1 cellular context compared by ENCODE assay signal in the genomic region with DNA sequence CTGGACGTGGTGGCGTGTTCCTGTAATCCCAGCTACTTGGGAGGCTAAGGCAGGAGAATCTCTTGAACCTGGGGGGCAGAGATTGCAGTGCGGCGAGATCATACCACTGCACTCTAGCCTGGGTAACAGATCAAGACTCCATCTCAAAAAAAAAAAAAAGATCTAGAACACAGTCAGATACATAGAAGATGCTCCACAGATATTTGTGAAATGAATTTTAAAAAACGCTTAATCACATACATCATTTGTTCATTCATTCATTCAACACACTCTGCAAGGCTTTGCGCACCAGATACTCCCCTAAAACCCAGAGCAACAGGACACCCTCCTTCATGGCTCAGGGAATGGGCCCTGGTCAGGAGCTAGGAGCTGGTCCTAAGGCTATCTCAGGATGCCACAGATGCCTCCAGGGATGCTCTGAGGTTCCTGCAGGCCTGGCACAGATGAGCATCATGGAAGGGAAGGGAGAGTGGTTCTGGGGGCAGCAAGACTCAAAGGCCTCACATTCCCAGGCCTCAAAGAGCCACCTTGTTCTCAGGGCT.
TF ChIP-seq lines count a peak whose summit lies in the region.

No MANE protein-coding gene starts in this region.

TF ChIP-seq in H1, 55 proteins besides CTCF, POLR2A, EP300 and RAD21:
- TF ChIP-seq, protein P1, sequence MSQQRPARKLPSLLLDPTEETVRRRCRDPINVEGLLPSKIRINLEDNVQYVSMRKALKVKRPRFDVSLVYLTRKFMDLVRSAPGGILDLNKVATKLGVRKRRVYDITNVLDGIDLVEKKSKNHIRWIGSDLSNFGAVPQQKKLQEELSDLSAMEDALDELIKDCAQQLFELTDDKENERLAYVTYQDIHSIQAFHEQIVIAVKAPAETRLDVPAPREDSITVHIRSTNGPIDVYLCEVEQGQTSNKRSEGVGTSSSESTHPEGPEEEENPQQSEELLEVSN (IDR thresholded peaks at IDR 0.05): no peak
- no peak for TF ChIP-seq SUZ12 (IDR thresholded peaks at IDR 0.05; ENCODE audit: low read length)
- no peak for TF ChIP-seq KDM5A (IDR thresholded peaks at IDR 0.05; ENCODE audit: low read length)
- no peak for TF ChIP-seq POU5F1 (IDR thresholded peaks at IDR 0.05; ENCODE audit: low read depth, low read length)
- no peak for TF ChIP-seq TBP (IDR thresholded peaks at IDR 0.05; ENCODE audit: low read depth, low read length)
- TF ChIP-seq TAF7 (optimal IDR thresholded peaks at IDR 0.05; ENCODE audit: borderline replicate concordance, low read depth, low read length): no peak
- TF ChIP-seq ASH2L (IDR thresholded peaks at IDR 0.05; ENCODE audit: low read length): no peak
- no peak for TF ChIP-seq GTF2F1 (IDR thresholded peaks at IDR 0.05; ENCODE audit: borderline replicate concordance, low read depth, low read length)
- TF ChIP-seq CHD1 (IDR thresholded peaks at IDR 0.05; ENCODE audit: low read depth, low read length): no peak
- no peak for TF ChIP-seq TAF1 (IDR thresholded peaks at IDR 0.05; ENCODE audit: low read depth, low read length)
- TF ChIP-seq NANOG (IDR thresholded peaks at IDR 0.05; ENCODE audit: insufficient read depth, low read depth, low read length, poor library complexity, severe bottlenecking): no peak
- TF ChIP-seq SIN3A (conservative IDR thresholded peaks at IDR 0.05 in 1 of 2, IDR thresholded peaks at IDR 0.05 in 1 of 2; ENCODE audit: low read depth in 1 of 2, low read length in 2 of 2): no peak
- TF ChIP-seq, protein P2, sequence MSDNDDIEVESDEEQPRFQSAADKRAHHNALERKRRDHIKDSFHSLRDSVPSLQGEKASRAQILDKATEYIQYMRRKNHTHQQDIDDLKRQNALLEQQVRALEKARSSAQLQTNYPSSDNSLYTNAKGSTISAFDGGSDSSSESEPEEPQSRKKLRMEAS (IDR thresholded peaks at IDR 0.05): no peak
- TF ChIP-seq EZH2 (IDR thresholded peaks at IDR 0.05; ENCODE audit: low read depth, low read length, severe bottlenecking): no peak
- TF ChIP-seq CBX8 (IDR thresholded peaks at IDR 0.05; ENCODE audit: borderline replicate concordance, low read depth, low read length): no peak
- TF ChIP-seq, protein P3, sequence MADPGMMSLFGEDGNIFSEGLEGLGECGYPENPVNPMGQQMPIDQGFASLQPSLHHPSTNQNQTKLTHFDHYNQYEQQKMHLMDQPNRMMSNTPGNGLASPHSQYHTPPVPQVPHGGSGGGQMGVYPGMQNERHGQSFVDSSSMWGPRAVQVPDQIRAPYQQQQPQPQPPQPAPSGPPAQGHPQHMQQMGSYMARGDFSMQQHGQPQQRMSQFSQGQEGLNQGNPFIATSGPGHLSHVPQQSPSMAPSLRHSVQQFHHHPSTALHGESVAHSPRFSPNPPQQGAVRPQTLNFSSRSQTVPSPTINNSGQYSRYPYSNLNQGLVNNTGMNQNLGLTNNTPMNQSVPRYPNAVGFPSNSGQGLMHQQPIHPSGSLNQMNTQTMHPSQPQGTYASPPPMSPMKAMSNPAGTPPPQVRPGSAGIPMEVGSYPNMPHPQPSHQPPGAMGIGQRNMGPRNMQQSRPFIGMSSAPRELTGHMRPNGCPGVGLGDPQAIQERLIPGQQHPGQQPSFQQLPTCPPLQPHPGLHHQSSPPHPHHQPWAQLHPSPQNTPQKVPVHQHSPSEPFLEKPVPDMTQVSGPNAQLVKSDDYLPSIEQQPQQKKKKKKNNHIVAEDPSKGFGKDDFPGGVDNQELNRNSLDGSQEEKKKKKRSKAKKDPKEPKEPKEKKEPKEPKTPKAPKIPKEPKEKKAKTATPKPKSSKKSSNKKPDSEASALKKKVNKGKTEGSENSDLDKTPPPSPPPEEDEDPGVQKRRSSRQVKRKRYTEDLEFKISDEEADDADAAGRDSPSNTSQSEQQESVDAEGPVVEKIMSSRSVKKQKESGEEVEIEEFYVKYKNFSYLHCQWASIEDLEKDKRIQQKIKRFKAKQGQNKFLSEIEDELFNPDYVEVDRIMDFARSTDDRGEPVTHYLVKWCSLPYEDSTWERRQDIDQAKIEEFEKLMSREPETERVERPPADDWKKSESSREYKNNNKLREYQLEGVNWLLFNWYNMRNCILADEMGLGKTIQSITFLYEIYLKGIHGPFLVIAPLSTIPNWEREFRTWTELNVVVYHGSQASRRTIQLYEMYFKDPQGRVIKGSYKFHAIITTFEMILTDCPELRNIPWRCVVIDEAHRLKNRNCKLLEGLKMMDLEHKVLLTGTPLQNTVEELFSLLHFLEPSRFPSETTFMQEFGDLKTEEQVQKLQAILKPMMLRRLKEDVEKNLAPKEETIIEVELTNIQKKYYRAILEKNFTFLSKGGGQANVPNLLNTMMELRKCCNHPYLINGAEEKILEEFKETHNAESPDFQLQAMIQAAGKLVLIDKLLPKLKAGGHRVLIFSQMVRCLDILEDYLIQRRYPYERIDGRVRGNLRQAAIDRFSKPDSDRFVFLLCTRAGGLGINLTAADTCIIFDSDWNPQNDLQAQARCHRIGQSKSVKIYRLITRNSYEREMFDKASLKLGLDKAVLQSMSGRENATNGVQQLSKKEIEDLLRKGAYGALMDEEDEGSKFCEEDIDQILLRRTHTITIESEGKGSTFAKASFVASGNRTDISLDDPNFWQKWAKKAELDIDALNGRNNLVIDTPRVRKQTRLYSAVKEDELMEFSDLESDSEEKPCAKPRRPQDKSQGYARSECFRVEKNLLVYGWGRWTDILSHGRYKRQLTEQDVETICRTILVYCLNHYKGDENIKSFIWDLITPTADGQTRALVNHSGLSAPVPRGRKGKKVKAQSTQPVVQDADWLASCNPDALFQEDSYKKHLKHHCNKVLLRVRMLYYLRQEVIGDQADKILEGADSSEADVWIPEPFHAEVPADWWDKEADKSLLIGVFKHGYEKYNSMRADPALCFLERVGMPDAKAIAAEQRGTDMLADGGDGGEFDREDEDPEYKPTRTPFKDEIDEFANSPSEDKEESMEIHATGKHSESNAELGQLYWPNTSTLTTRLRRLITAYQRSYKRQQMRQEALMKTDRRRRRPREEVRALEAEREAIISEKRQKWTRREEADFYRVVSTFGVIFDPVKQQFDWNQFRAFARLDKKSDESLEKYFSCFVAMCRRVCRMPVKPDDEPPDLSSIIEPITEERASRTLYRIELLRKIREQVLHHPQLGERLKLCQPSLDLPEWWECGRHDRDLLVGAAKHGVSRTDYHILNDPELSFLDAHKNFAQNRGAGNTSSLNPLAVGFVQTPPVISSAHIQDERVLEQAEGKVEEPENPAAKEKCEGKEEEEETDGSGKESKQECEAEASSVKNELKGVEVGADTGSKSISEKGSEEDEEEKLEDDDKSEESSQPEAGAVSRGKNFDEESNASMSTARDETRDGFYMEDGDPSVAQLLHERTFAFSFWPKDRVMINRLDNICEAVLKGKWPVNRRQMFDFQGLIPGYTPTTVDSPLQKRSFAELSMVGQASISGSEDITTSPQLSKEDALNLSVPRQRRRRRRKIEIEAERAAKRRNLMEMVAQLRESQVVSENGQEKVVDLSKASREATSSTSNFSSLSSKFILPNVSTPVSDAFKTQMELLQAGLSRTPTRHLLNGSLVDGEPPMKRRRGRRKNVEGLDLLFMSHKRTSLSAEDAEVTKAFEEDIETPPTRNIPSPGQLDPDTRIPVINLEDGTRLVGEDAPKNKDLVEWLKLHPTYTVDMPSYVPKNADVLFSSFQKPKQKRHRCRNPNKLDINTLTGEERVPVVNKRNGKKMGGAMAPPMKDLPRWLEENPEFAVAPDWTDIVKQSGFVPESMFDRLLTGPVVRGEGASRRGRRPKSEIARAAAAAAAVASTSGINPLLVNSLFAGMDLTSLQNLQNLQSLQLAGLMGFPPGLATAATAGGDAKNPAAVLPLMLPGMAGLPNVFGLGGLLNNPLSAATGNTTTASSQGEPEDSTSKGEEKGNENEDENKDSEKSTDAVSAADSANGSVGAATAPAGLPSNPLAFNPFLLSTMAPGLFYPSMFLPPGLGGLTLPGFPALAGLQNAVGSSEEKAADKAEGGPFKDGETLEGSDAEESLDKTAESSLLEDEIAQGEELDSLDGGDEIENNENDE (IDR thresholded peaks at IDR 0.05; ENCODE audit: insufficient replicate concordance, low read length): no peak
- TF ChIP-seq BRCA1 (IDR thresholded peaks at IDR 0.05; ENCODE audit: low read depth, low read length): no peak
- no peak for TF ChIP-seq POLR2AphosphoS5 (IDR thresholded peaks at IDR 0.05; ENCODE audit: low read depth, low read length)
